34 cellular contexts compared by ENCODE assay signal in the genomic region with DNA sequence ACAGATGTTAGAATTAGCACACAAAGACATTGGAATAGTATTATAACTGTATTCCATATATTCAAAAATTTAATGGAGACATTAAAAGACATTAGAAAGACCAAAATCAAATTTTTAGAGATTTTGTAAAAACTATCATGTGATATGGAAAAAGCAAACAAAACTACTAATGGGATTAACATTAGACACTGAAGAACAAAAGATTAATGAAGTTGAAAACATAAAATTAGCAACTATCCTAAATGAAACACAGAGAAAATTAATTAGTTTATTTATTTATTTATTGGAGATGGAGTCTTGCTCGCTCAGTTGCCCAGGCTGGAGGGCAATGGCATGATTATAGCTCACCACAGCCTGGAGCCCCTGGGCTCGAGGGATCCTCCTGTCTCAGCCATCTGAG.
"Had no signal": no experiment of that assay in that cellular context is flagged by ENCODE, and none has a peak within 500 bp of the region (broad histone marks: within the 10 kb centered on the region; RNA-seq: fewer than 3 reads in every experiment).

No MANE protein-coding gene starts in this region.

- H3K4me2 ChIP-seq: KMS-11 had no signal

- H3K27me3 ChIP-seq: MG63 had no signal

- DNase-seq: Karpas-422, Kasumi-1, KG1, MG63, MM.1S, MV-4-11, NCI-H1048, NCI-H1092, NCI-H1092 treated with DMSO at 0.1 percent for 48 hours, NCI-H1105, NCI-H1105 treated with DMSO at 0.1 percent for 48 hours, NCI-H1417, NCI-H1417 treated with DMSO at 0.1 percent for 48 hours, NCI-H1436, NCI-H1436 treated with DMSO at 0.1 percent for 48 hours, NCI-H146, NCI-H1694, NCI-H1694 treated with DMSO at 0.1 percent for 48 hours, NCI-H187, NCI-H187 treated with DMSO at 0.1 percent for 48 hours, NCI-H1930, NCI-H2029, NCI-H2029 treated with DMSO at 0.1 percent for 48 hours, NCI-H2081, NCI-H2081 treated with DMSO at 0.1 percent for 48 hours, NCI-H2107, NCI-H2171, NCI-H2171 treated with DMSO at 0.1 percent for 48 hours, NCI-H2227 treated with DMSO at 0.1 percent for 48 hours, NCI-H226, NCI-H345, NCI-H446, NCI-H446 treated with DMSO at 0.1 percent for 48 hours had no signal

- H3K4me3 ChIP-seq: MG63 had no signal

- H3K9ac ChIP-seq: KMS-11 had no signal

- H3K36me3 ChIP-seq: MG63 had no signal

- H3K27ac ChIP-seq: KMS-11 had no signal

- H3K9me3 ChIP-seq: MG63 had no signal
